In the genomic region with DNA sequence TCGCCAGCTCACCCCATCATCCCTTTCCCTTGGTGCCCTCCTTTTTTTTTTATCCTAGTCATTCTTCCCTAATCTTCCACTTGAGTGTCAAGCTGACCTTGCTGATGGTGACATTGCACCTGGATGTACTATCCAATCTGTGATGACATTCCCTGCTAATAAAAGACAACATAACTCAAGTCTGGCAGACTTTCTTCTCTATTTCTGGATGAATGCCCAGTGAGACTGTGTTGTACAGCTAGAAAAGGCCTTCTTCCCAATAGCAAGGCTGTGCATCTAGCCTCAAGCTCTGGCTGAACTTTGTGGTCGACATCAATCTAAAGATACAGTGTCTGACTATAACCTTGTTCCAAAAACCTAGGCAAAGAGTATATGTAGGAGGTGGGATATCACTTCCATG, we compare ENCODE assay signal across 21 cellular contexts. TPM values are rescaled to one million over a fixed set of nuclear protein-coding genes. Genes with fewer than 3 reads are reported as not detected.
DNase-seq lines count a peak whose midpoint lies in the region; ATAC-seq and TF ChIP-seq lines count a peak whose summit lies in the region.
"Had no signal": no experiment of that assay in that cellular context is flagged by ENCODE, and none has a peak within 500 bp of the region (broad histone marks: within the 10 kb centered on the region; RNA-seq: fewer than 3 reads in every experiment).

No MANE protein-coding gene starts in this region.

- no peak for TF ChIP-seq CTCF in right atrium auricular region (IDR thresholded peaks at IDR 0.05)
- no peak for TF ChIP-seq CTCF in heart right ventricle (IDR thresholded peaks at IDR 0.05)

- H3K4me1 ChIP-seq in right atrium auricular region (no peaks in the 10 kb centered on the region), heart right ventricle (peaks cover 0 to 15% (median 6%) of the 10 kb centered on the region in 9 donors)

- peaks cover 14% of the 10 kb centered on the region for H3K36me3 Mint-ChIP-seq in T-helper 17 cell (ENCODE audit: low read depth)
- peaks cover 50 to 78% of the 10 kb centered on the region in 2 donors for H3K36me3 Mint-ChIP-seq in stimulated activated naive B cell treated with anti-CD40 and anti-IgM and Interleukin-4, amounts not matched to agents 10 μg/mL and 1 μg/mL and 100 μg/mL, for 72 hours

- H3K4me1 Mint-ChIP-seq in T-helper 17 cell = peaks cover 45% of the 10 kb centered on the region
- peaks cover 63 to 94% of the 10 kb centered on the region in 2 donors for H3K4me1 Mint-ChIP-seq in stimulated activated naive B cell treated with anti-CD40 and anti-IgM and Interleukin-4, amounts not matched to agents 10 μg/mL and 1 μg/mL and 100 μg/mL, for 72 hours

- DNase-seq in Right ventricle myocardium inferior (ENCODE audit: missing footprints) (no peak), right atrium auricular region (ENCODE audit: low spot score) (no peak), T-helper 17 cell (no peak), heart right ventricle (no peak), posterior vena cava (ENCODE audit: low spot score) (no peak), 8988T (no peak), NCI-H748 treated with DMSO at 0.1 percent for 48 hours (lab: John Stamatoyannopoulos, UW) (no peak)
- DNase-seq in stimulated activated naive B cell treated with anti-CD40 and anti-IgM and Interleukin-4, amounts not matched to agents 10 μg/mL and 1 μg/mL and 100 μg/mL, for 72 hours = no peak
- DNase-seq: activated CD4-positive, alpha-beta memory T cell treated with anti-CD3 and anti-CD28 coated beads for 36 hours; activated T-cell treated with anti-CD3 and anti-CD28 coated beads, Interleukin-2, amount 50 U/mL, for 4 hours; NCI-H2029; thyroid gland had no signal

- H3K4me3 ChIP-seq in right atrium auricular region (no peak overlapping the region), heart right ventricle (no peak overlapping the region)
- H3K4me3 ChIP-seq: adrenal gland, cardiac muscle cell, thyroid gland had no signal

- H3K27ac Mint-ChIP-seq in T-helper 17 cell = peak overlapping the region; percentile 97
- peak overlapping the region; percentile 89 for H3K27ac Mint-ChIP-seq in stimulated activated naive B cell treated with anti-CD40 and anti-IgM and Interleukin-4, amounts not matched to agents 10 μg/mL and 1 μg/mL and 100 μg/mL, for 72 hours

- H3K27me3 Mint-ChIP-seq in T-helper 17 cell = no peaks in the 10 kb centered on the region
- no peaks in the 10 kb centered on the region for H3K27me3 Mint-ChIP-seq in stimulated activated naive B cell treated with anti-CD40 and anti-IgM and Interleukin-4, amounts not matched to agents 10 μg/mL and 1 μg/mL and 100 μg/mL, for 72 hours

- WGBS in heart right ventricle, 2 donors = 41 to 63% methylated on average over 2 of the region's 2 CpGs

- ATAC-seq in Right ventricle myocardium inferior = peak; percentile 69
- ATAC-seq in T-helper 17 cell = no peak
- peak in 6 of 8 donors; percentile 31 to 79 (median 61) for ATAC-seq in heart right ventricle
- ATAC-seq in stimulated activated naive B cell treated with anti-CD40 and anti-IgM and Interleukin-4, amounts not matched to agents 10 μg/mL and 1 μg/mL and 100 μg/mL, for 72 hours (replicated peaks) = no peak
- ATAC-seq: activated T-cell treated with anti-CD3 and anti-CD28 coated beads, Interleukin-2, amount 50 U/mL, for 4 hours had no signal

- H3K27ac ChIP-seq in right atrium auricular region = peak overlapping the region in 1 of 2 donors; percentile 62
- peak overlapping the region in 5 of 10 donors; percentile 11 to 59 (median 35) for H3K27ac ChIP-seq in heart right ventricle
- H3K27ac ChIP-seq: adrenal gland, cardiac muscle cell, RWPE1, thyroid gland had no signal

- intact Hi-C loops in Right ventricle myocardium inferior (cut with DNase I) = no loop called here
- intact Hi-C loops in heart right ventricle (cut with DNase I) = loop anchor here in 1 of 10 donors (10.0 kb wide), 1 partner anchor 409 kb away; no protein-coding TSS in a partner anchor
- intact Hi-C loops in posterior vena cava (cut with DNase I) = loop anchor here in 1 of 2 donors (10.0 kb wide), 1 partner anchor 169 kb away; no protein-coding TSS in a partner anchor

- no peak overlapping the region for H3K4me3 Mint-ChIP-seq in T-helper 17 cell
- H3K4me3 Mint-ChIP-seq in stimulated activated naive B cell treated with anti-CD40 and anti-IgM and Interleukin-4, amounts not matched to agents 10 μg/mL and 1 μg/mL and 100 μg/mL, for 72 hours = peak overlapping the region in 1 of 2 donors; percentile 20
- H3K4me3 Mint-ChIP-seq: activated CD4-positive, alpha-beta memory T cell treated with anti-CD3 and anti-CD28 coated beads for 36 hours; activated T-cell treated with anti-CD3 and anti-CD28 coated beads, Interleukin-2, amount 50 U/mL, for 4 hours; nephron had no signal

- no peaks in the 10 kb centered on the region for H3K36me3 ChIP-seq in right atrium auricular region
- peaks cover 0 to 5% (median 0%) of the 10 kb centered on the region in 9 donors for H3K36me3 ChIP-seq in heart right ventricle
- H3K36me3 ChIP-seq: adrenal gland, cardiac muscle cell, thyroid gland had no signal

- H3K27me3 ChIP-seq in right atrium auricular region (no peaks in the 10 kb centered on the region), heart right ventricle (peaks cover 0 to 16% (median 0%) of the 10 kb centered on the region in 7 donors)
- H3K27me3 ChIP-seq: thyroid gland had no signal

- no peaks in the 10 kb centered on the region for H3K9me3 ChIP-seq in right atrium auricular region
- H3K9me3 ChIP-seq in T-helper 17 cell (ENCODE audit: control insufficient read depth, low read length, poor library complexity, severe bottlenecking) = no peaks in the 10 kb centered on the region
- no peaks in the 10 kb centered on the region for H3K9me3 ChIP-seq in heart right ventricle
- H3K9me3 ChIP-seq: adrenal gland, thyroid gland had no signal

- H3K9me3 Mint-ChIP-seq in stimulated activated naive B cell treated with anti-CD40 and anti-IgM and Interleukin-4, amounts not matched to agents 10 μg/mL and 1 μg/mL and 100 μg/mL, for 72 hours = no peaks in the 10 kb centered on the region
- H3K9me3 Mint-ChIP-seq: activated CD4-positive, alpha-beta memory T cell treated with anti-CD3 and anti-CD28 coated beads for 36 hours; activated T-cell treated with anti-CD3 and anti-CD28 coated beads, Interleukin-2, amount 50 U/mL, for 4 hours; nephron had no signal

RNA-seq across cellular contexts. Expression of gene IL24, which starts 6.4 kb away (rescaled TPM):
- total RNA-seq in Right ventricle myocardium inferior (not detected), right atrium auricular region (1 to 10 TPM in 1 of 2 donors, not detected in 1; 1.1 TPM), T-helper 17 cell (not detected), heart right ventricle (not detected), posterior vena cava (not detected)
- polyA plus RNA-seq in heart right ventricle = under 1 TPM in 1 of 2 donors, not detected in 1; 0.26 TPM
- total RNA-seq: adrenal gland, cardiac muscle cell, lung microvascular endothelial cell, pulmonary artery endothelial cell, thyroid gland had no signal
- polyA plus RNA-seq: adrenal gland, cardiac muscle cell, esophagus had no signal

RNA-seq across cellular contexts. Expression of gene FCMR, which starts 18.1 kb away (rescaled TPM):
- 6.3 TPM for total RNA-seq in Right ventricle myocardium inferior
- total RNA-seq in right atrium auricular region = 1 to 10 TPM; 1.3 to 5.0 TPM
- 100 to 1,000 TPM; 206 to 249 TPM for total RNA-seq in T-helper 17 cell
- 10 to 100 TPM in 1 of 10 donors, 1 to 10 TPM in 9; 1.3 to 13.4 (median 3.7) TPM for total RNA-seq in heart right ventricle
- polyA plus RNA-seq in heart right ventricle = 1 to 10 TPM in 1 of 2 donors, under 1 TPM in 1; 0.37 to 2.8 TPM
- 1 to 10 TPM; 1.4 to 3.3 TPM for total RNA-seq in posterior vena cava
- total RNA-seq: cardiac muscle cell, lung microvascular endothelial cell, pulmonary artery endothelial cell had no signal
- polyA plus RNA-seq: cardiac muscle cell had no signal

RNA-seq across cellular contexts. Expression of gene IL20, which starts 38.3 kb away (rescaled TPM):
- total RNA-seq in Right ventricle myocardium inferior (not detected), right atrium auricular region (under 1 TPM in 1 of 2 donors, not detected in 1; 0.20 TPM), T-helper 17 cell (not detected), heart right ventricle (not detected), posterior vena cava (not detected)
- polyA plus RNA-seq in heart right ventricle = not detected
- total RNA-seq: activated CD4-positive, alpha-beta memory T cell treated with anti-CD3 and anti-CD28 coated beads for 36 hours; activated T-cell treated with anti-CD3 and anti-CD28 coated beads, Interleukin-2, amount 50 U/mL, for 4 hours; cardiac muscle cell; Daoy; lung microvascular endothelial cell; pulmonary artery endothelial cell; thyroid gland had no signal
- polyA plus RNA-seq: AG04450, cardiac muscle cell had no signal

RNA-seq across cellular contexts. Expression of gene PIGR, which starts 42.6 kb away (rescaled TPM):
- total RNA-seq in Right ventricle myocardium inferior (not detected), right atrium auricular region (not detected), T-helper 17 cell (not detected), heart right ventricle (under 1 TPM in 2 of 10 donors, not detected in 8; 0.10 to 0.11 TPM), posterior vena cava (under 1 TPM; 0.33 to 0.79 TPM)
- under 1 TPM in 1 of 2 donors, not detected in 1; 0.01 TPM for polyA plus RNA-seq in heart right ventricle
- total RNA-seq: cardiac muscle cell, Daoy, lung microvascular endothelial cell, pulmonary artery endothelial cell had no signal
- polyA plus RNA-seq: AG04450, cardiac muscle cell had no signal

Comparison
In these comparisons a context has a peak if more than half of its experiments do, and no peak if none do; other contexts are left out.
1. ATAC-seq: peak in Right ventricle myocardium inferior (single experiment) and heart right ventricle (6 of 8); none in T-helper 17 cell (single experiment) and stimulated activated naive B cell treated with anti-CD40 and anti-IgM and Interleukin-4, amounts not matched to agents 10 μg/mL and 1 μg/mL and 100 μg/mL, for 72 hours (0 of 2).
2. RNA of gene FCMR, which starts 18.1 kb away (total RNA-seq): 206 to 249 TPM in T-helper 17 cell; 6.3 TPM in Right ventricle myocardium inferior (single experiment), 1.3 to 5.0 TPM in right atrium auricular region, 1.3 to 13.4 TPM in heart right ventricle and 1.4 to 3.3 TPM in posterior vena cava; every median in the first group is over 10 times any median in the second.